Comparison of ENCODE assay signal across 15 cellular contexts in genomic region chr2:53028746-53029423, GRCh38.
"Had no signal": no experiment of that assay in that cellular context is flagged by ENCODE, and none has a peak within 500 bp of the region (broad histone marks: within the 10 kb centered on the region; RNA-seq: fewer than 3 reads in every experiment).

No MANE protein-coding gene starts in this region.

- H3K36me3 Mint-ChIP-seq: stimulated activated effector memory CD8-positive, alpha-beta T cell treated with anti-CD3 and anti-CD28 coated beads, Interleukin-12 subunit alpha, Interleukin-12 subunit beta, amount 100 ng/mL, for 72 hours had no signal

- H3K27ac Mint-ChIP-seq: activated CD4-positive, alpha-beta T cell treated with anti-CD3 and anti-CD28 coated beads for 36 hours; activated CD8-positive, alpha-beta T cell treated with anti-CD3 and anti-CD28 coated beads for 36 hours; activated T-helper 1 cell treated with anti-CD3 and anti-CD28 coated beads, Interleukin-12 subunit alpha, Interleukin-12 subunit beta, Interleukin-2, Interleukin-4 antibody, amounts not matched to agents 30 ng/mL and 10 ng/mL and 1 ng/mL, durations not matched to agents 14 hours and 24 hours and 36 hours; stimulated activated effector memory CD8-positive, alpha-beta T cell treated with anti-CD3 and anti-CD28 coated beads, Interleukin-12 subunit alpha, Interleukin-12 subunit beta, amount 100 ng/mL, for 72 hours had no signal

- H3K4me3 ChIP-seq: heart left ventricle, pancreas, right atrium auricular region, skin epidermis, tibial artery had no signal

- H3K4me1 ChIP-seq: foreskin keratinocyte, heart left ventricle, right atrium auricular region, tibial artery had no signal

- H3K9me3 Mint-ChIP-seq: activated T-helper 1 cell treated with anti-CD3 and anti-CD28 coated beads, Interleukin-12 subunit alpha, Interleukin-12 subunit beta, Interleukin-2, Interleukin-4 antibody, amounts not matched to agents 30 ng/mL and 10 ng/mL and 1 ng/mL, durations not matched to agents 14 hours and 24 hours and 36 hours had no signal

- H3K27me3 ChIP-seq: foreskin keratinocyte, heart left ventricle, pancreas, right atrium auricular region, tibial artery had no signal

- H3K9me3 ChIP-seq: heart left ventricle, pancreas, right atrium auricular region, tibial artery had no signal

- H3K27me3 Mint-ChIP-seq: activated CD4-positive, alpha-beta T cell treated with anti-CD3 and anti-CD28 coated beads for 36 hours; activated CD8-positive, alpha-beta T cell treated with anti-CD3 and anti-CD28 coated beads for 36 hours had no signal

- H3K27ac ChIP-seq: foreskin keratinocyte, heart left ventricle, pancreas, right atrium auricular region, skin epidermis, tibial artery had no signal

- H3K4me1 Mint-ChIP-seq: activated CD4-positive, alpha-beta T cell treated with anti-CD3 and anti-CD28 coated beads for 36 hours; neural crest cell; stimulated activated effector memory CD8-positive, alpha-beta T cell treated with anti-CD3 and anti-CD28 coated beads, Interleukin-12 subunit alpha, Interleukin-12 subunit beta, amount 100 ng/mL, for 72 hours had no signal

- ATAC-seq: activated CD4-positive, alpha-beta T cell treated with anti-CD3 and anti-CD28 coated beads for 36 hours; activated CD8-positive, alpha-beta T cell treated with anti-CD3 and anti-CD28 coated beads for 36 hours; foreskin keratinocyte; heart left ventricle; stimulated activated effector memory CD8-positive, alpha-beta T cell treated with anti-CD3 and anti-CD28 coated beads, Interleukin-12 subunit alpha, Interleukin-12 subunit beta, amount 100 ng/mL, for 72 hours had no signal

- H3K4me3 Mint-ChIP-seq: activated CD4-positive, alpha-beta T cell treated with anti-CD3 and anti-CD28 coated beads for 36 hours; activated CD8-positive, alpha-beta T cell treated with anti-CD3 and anti-CD28 coated beads for 36 hours; activated T-helper 1 cell treated with anti-CD3 and anti-CD28 coated beads, Interleukin-12 subunit alpha, Interleukin-12 subunit beta, Interleukin-2, Interleukin-4 antibody, amounts not matched to agents 30 ng/mL and 10 ng/mL and 1 ng/mL, durations not matched to agents 14 hours and 24 hours and 36 hours; neural crest cell; stimulated activated effector memory CD8-positive, alpha-beta T cell treated with anti-CD3 and anti-CD28 coated beads, Interleukin-12 subunit alpha, Interleukin-12 subunit beta, amount 100 ng/mL, for 72 hours had no signal

- DNase-seq: activated CD4-positive, alpha-beta T cell treated with anti-CD3 and anti-CD28 coated beads for 36 hours; activated CD8-positive, alpha-beta memory T cell treated with anti-CD3 and anti-CD28 coated beads, Interleukin-2, amount 50 U/mL, for 48 hours; activated CD8-positive, alpha-beta T cell treated with anti-CD3 and anti-CD28 coated beads for 36 hours; activated naive CD4-positive, alpha-beta T cell; aorta; heart left ventricle; pancreas; T-helper 9 cell; tibial artery had no signal

- H3K36me3 ChIP-seq: heart left ventricle, pancreas, right atrium auricular region, tibial artery had no signal
